In genomic region chr9:121598167-121599000, GRCh38 we compare ENCODE assay signal across 9 cellular contexts. TPM values are rescaled to one million over a fixed set of nuclear protein-coding genes. Genes with fewer than 3 reads are reported as not detected.
DNase-seq lines count a peak whose midpoint lies in the region; FAIRE-seq and TF ChIP-seq lines count a peak whose summit lies in the region.
"Had no signal": no experiment of that assay in that cellular context is flagged by ENCODE, and none has a peak within 500 bp of the region (broad histone marks: within the 10 kb centered on the region; RNA-seq: fewer than 3 reads in every experiment).

No MANE protein-coding gene starts in this region.

- H3K79me1 ChIP-seq in mesendoderm (ENCODE audit: low read length), result no peaks in the 10 kb centered on the region

- H3K56ac ChIP-seq in mesendoderm (ENCODE audit: low read length), result peak overlapping the region; percentile 91

- no peak for FAIRE-seq in urothelium cell line (lab: Jason Lieb, UNC)

- WGBS in mesendoderm (ENCODE audit: extremely low coverage, insufficient coverage, low lambda C conversion rate), result no CpG with 5 or more reads among the region's 77 CpGs

- H3K27ac ChIP-seq in mesendoderm (ENCODE audit: low read depth, low read length), result peak overlapping the region; percentile 91

- H3K23ac ChIP-seq in mesendoderm (ENCODE audit: low read length), result peak overlapping the region; percentile 66

- H3K79me2 ChIP-seq in mesendoderm (ENCODE audit: control insufficient read depth, insufficient read depth, low read length), result no peaks in the 10 kb centered on the region

- no peak overlapping the region for H4K8ac ChIP-seq in mesendoderm (ENCODE audit: low read depth, low read length)

- H3K4me1 ChIP-seq in mesendoderm (ENCODE audit: control insufficient read depth, low read depth, low read length), result peaks cover 3% of the 10 kb centered on the region

- H2AK5ac ChIP-seq in mesendoderm (ENCODE audit: low read length), result no peak overlapping the region

- H3K18ac ChIP-seq in mesendoderm (ENCODE audit: low read length), result peak overlapping the region; percentile 34

- no peaks in the 10 kb centered on the region for H3K36me3 ChIP-seq in mesendoderm (ENCODE audit: control insufficient read depth, insufficient read depth, low read length)

- H2BK15ac ChIP-seq in mesendoderm (replicated peaks; ENCODE audit: low read depth), result no peak overlapping the region

- peaks cover 5% of the 10 kb centered on the region for H3K27me3 ChIP-seq in mesendoderm (ENCODE audit: insufficient read depth, low read length, poor library complexity)

- H3K4ac ChIP-seq in mesendoderm (ENCODE audit: low read depth, low read length), result no peak overlapping the region

- peak overlapping the region; percentile 68 for H3K9ac ChIP-seq in mesendoderm (ENCODE audit: low read length)

- no peak overlapping the region for H2BK120ac ChIP-seq in mesendoderm (ENCODE audit: low read depth, low read length)

- TF ChIP-seq CTCF in epithelial cell of esophagus (IDR thresholded peaks at IDR 0.05; ENCODE audit: insufficient read depth, low read depth, low read length, missing control alignments), result peak; percentile 61

- H4K5ac ChIP-seq in mesendoderm (ENCODE audit: low read length), result no peak overlapping the region

- no peak overlapping the region for H2BK5ac ChIP-seq in mesendoderm (ENCODE audit: low read length)

- peak overlapping the region; percentile 48 for H3K4me3 ChIP-seq in epithelial cell of esophagus (ENCODE audit: low read length)
- peak overlapping the region; percentile 27 for H3K4me3 ChIP-seq in mesendoderm (ENCODE audit: low read length)

- peak overlapping the region; percentile 25 for H3K4me2 ChIP-seq in mesendoderm (ENCODE audit: low read length)

- DNase-seq in NCI-H82 (lab: John Stamatoyannopoulos, UW) (peak; percentile 68), NCI-H82 treated with DMSO at 0.1 percent for 48 hours (lab: John Stamatoyannopoulos, UW; ENCODE audit: unreplicated experiment) (no peak), epithelial cell of esophagus (ENCODE audit: low read depth) (peak; percentile 91), mesendoderm (peak; percentile 98), urothelium cell line (ENCODE audit: low spot score) (peak; percentile 89), NCI-H1417 (lab: John Stamatoyannopoulos, UW) (no peak), OCI-M1 (lab: John Stamatoyannopoulos, UW) (no peak), GDM1 (lab: John Stamatoyannopoulos, UW) (no peak)
- DNase-seq: activated naive CD8-positive, alpha-beta T cell treated with anti-CD3 and anti-CD28 coated beads, Interleukin-2, amount 10 ng/mL, durations not matched to agents 7 days and 5 days had no signal

RNA-seq across cellular contexts. Expression of gene DAB2IP, which starts 53.0 kb away (rescaled TPM):
- 21.8 TPM for polyA plus RNA-seq in mesendoderm (2013, experiment 1 of 2)
- polyA plus RNA-seq in mesendoderm (2013, experiment 2 of 2), result 21.4 TPM

Comparison
In these comparisons a context has a peak if more than half of its experiments do, and no peak if none do; other contexts are left out.
1. DNase-seq: peak in NCI-H82 (single experiment), epithelial cell of esophagus (single experiment), mesendoderm (single experiment) and urothelium cell line (single experiment); none in NCI-H82 treated with DMSO at 0.1 percent for 48 hours (single experiment), NCI-H1417 (0 of 3), OCI-M1 (single experiment) and GDM1 (single experiment).